Comparison of ENCODE assay signal across 8 cellular contexts in genomic region chr13:113489549-113490495, GRCh38. TPM values are rescaled to one million over a fixed set of nuclear protein-coding genes. Genes with fewer than 3 reads are reported as not detected.
A peak's percentile ranks its signal among the peaks of the same experiment; 100 is the strongest.
DNase-seq lines count a peak whose midpoint lies in the region; ATAC-seq, FAIRE-seq and TF ChIP-seq lines count a peak whose summit lies in the region.

No MANE protein-coding gene starts in this region.

- H3K9me3 ChIP-seq in BE2C (no peaks in the 10 kb centered on the region), right atrium auricular region (no peaks in the 10 kb centered on the region)

- ATAC-seq in GM19324 (IDR thresholded peaks at IDR 0.05; ENCODE audit: low FRiP score, unreplicated experiment), result peak; percentile 5
- ATAC-seq in HG03378 (IDR thresholded peaks at IDR 0.05; ENCODE audit: unreplicated experiment), result peak; percentile 29

- peak; percentile 42 for DNase-seq in BE2C
- DNase-seq in RCC 7860 (ENCODE audit: low spot score), result peak; percentile 62
- DNase-seq in right atrium auricular region (ENCODE audit: low spot score), result no peak
- DNase-seq in retinal pigment epithelial cell (ENCODE audit: low read depth), result no peak
- no peak for DNase-seq in amniotic stem cell (lab: John Stamatoyannopoulos, UW)

- H3K4me3 Mint-ChIP-seq in activated naive CD8-positive, alpha-beta T cell, result peak overlapping the region; percentile 95

- peaks cover 36% of the 10 kb centered on the region for H3K4me1 ChIP-seq in BE2C
- peaks cover 0 to 72% of the 10 kb centered on the region in 2 donors for H3K4me1 ChIP-seq in right atrium auricular region

- H3K36me3 ChIP-seq in BE2C (no peaks in the 10 kb centered on the region; the same call in 1 of the 2 replicates), right atrium auricular region (no peaks in the 10 kb centered on the region)

- H3K27ac ChIP-seq in right atrium auricular region, result peak overlapping the region; percentile 90 to 94

- H3K27ac Mint-ChIP-seq in activated naive CD8-positive, alpha-beta T cell, result peak overlapping the region; percentile 89

- H3K9me3 Mint-ChIP-seq in activated naive CD8-positive, alpha-beta T cell (ENCODE audit: low read depth), result no peaks in the 10 kb centered on the region

- H3K4me3 ChIP-seq in BE2C (ENCODE audit: low read depth, low read length) (peak overlapping the region; percentile 76), right atrium auricular region (peak overlapping the region; percentile 80), retinal pigment epithelial cell (ENCODE audit: low read length) (peak overlapping the region; percentile 68)

- no peak for FAIRE-seq in RCC 7860 (lab: Jason Lieb, UNC)

- TF ChIP-seq CTCF in BE2C (IDR thresholded peaks at IDR 0.05; ENCODE audit: low read depth, low read length), result no peak
- TF ChIP-seq CTCF in right atrium auricular region (IDR thresholded peaks at IDR 0.05), result no peak
- no peak for TF ChIP-seq CTCF in retinal pigment epithelial cell (conservative IDR thresholded peaks at IDR 0.05; ENCODE audit: low read depth, low read length)

- H3K27me3 Mint-ChIP-seq in activated naive CD8-positive, alpha-beta T cell, result no peaks in the 10 kb centered on the region

- H3K36me3 Mint-ChIP-seq in activated naive CD8-positive, alpha-beta T cell, result peaks cover 3% of the 10 kb centered on the region

- H3K4me1 Mint-ChIP-seq in activated naive CD8-positive, alpha-beta T cell (ENCODE audit: low read depth), result peaks cover 66% of the 10 kb centered on the region

- H3K27me3 ChIP-seq in BE2C (no peaks in the 10 kb centered on the region), right atrium auricular region (no peaks in the 10 kb centered on the region)

RNA-seq across cellular contexts. Expression of gene DCUN1D2, which starts 0.7 kb away (rescaled TPM):
- polyA plus RNA-seq in BE2C (2012; ENCODE audit: insufficient read depth, insufficient read length, low read depth), result 31.7 TPM
- total RNA-seq in right atrium auricular region, result 10 to 100 TPM; 45.3 to 65.5 TPM

RNA-seq across cellular contexts. Expression of gene ADPRHL1, which starts 36.5 kb away (rescaled TPM):
- polyA plus RNA-seq in BE2C (2012; ENCODE audit: insufficient read depth, insufficient read length, low read depth), result 0.54 TPM
- total RNA-seq in right atrium auricular region, result 100 to 1,000 TPM; 222 to 329 TPM

Comparison
In these comparisons a context has a peak if more than half of its experiments do, and no peak if none do; other contexts are left out.
1. DNase-seq: peak in BE2C (single experiment) and RCC 7860 (single experiment); none in right atrium auricular region (single experiment), retinal pigment epithelial cell (single experiment) and amniotic stem cell (single experiment).
2. Peak in every context shown above with its lines, with median percentiles within 50 percentile points of each other: H3K4me3 ChIP-seq.